Comparison of ENCODE assay signal across 1 cellular context in genomic region chr6:15274696-15275387, GRCh38.
TF ChIP-seq lines count a peak whose summit lies in the region.

No MANE protein-coding gene starts in this region.

TF ChIP-seq in HCT116, 20 proteins besides CTCF, POLR2A, EP300 and RAD21 (continued from another document):
- TF ChIP-seq ZBTB33 (IDR thresholded peaks at IDR 0.05; ENCODE audit: extremely low read depth, insufficient replicate concordance, low read length): no peak
- TF ChIP-seq, protein P1, sequence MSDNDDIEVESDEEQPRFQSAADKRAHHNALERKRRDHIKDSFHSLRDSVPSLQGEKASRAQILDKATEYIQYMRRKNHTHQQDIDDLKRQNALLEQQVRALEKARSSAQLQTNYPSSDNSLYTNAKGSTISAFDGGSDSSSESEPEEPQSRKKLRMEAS (IDR thresholded peaks at IDR 0.05): no peak
- TF ChIP-seq ELF1 (IDR thresholded peaks at IDR 0.05; ENCODE audit: borderline replicate concordance, low read depth): no peak
- no peak for TF ChIP-seq FOSL1 (IDR thresholded peaks at IDR 0.05; ENCODE audit: low read depth)
